In the genomic region with DNA sequence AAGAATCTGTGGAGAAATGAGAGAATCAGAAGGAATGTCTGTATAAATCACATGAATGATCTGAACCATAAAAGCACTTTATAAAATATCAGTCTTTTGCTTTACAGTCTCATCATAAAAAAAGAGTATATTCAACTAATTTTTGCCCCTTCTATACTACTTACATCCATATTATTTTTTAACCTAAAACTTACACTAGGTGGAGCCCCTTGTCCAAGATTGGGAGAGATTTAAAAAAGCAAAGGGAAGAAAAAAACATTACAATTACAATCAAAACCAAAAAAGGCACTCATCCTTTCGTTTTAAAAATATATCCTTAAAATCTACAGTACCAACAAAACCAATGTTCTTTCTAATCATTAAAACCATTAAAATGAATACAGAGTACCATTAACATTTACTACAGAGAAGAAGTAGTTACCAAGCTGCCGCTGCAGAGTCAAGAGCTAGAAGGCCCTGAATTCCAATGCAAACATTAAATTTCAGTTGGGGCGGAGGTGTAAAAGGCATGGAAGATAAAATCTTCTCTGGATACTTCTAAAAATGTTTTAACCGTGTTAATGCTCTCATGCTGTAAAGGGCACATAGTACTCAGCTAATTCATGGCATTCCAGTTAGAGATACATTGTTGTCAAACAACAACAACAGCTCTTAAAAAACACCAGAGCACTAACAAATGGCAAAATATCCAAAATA, we compare ENCODE assay signal across 8 cellular contexts. TPM values are rescaled to one million over a fixed set of nuclear protein-coding genes. Genes with fewer than 3 reads are reported as not detected.
DNase-seq lines count a peak whose midpoint lies in the region; ATAC-seq and TF ChIP-seq lines count a peak whose summit lies in the region.

No MANE protein-coding gene starts in this region.

- H3K27ac Mint-ChIP-seq in T-helper 2 cell treated with Interferon-gamma antibody and Interleukin-4, amounts not matched to agents 5 μg/mL and 100 μg/mL, for 36 hours = no peak overlapping the region

- peaks cover 4% of the 10 kb centered on the region for H3K27me3 Mint-ChIP-seq in T-helper 2 cell treated with Interferon-gamma antibody and Interleukin-4, amounts not matched to agents 5 μg/mL and 100 μg/mL, for 36 hours (ENCODE audit: low read depth)

- ATAC-seq in GM21390 (IDR thresholded peaks at IDR 0.05; ENCODE audit: unreplicated experiment) = no peak

- no peaks in the 10 kb centered on the region for H3K36me3 Mint-ChIP-seq in T-helper 2 cell treated with Interferon-gamma antibody and Interleukin-4, amounts not matched to agents 5 μg/mL and 100 μg/mL, for 36 hours (ENCODE audit: low read depth)

- CTCF ChIA-PET in AG04450 (lab: Charles Lee) (interaction anchor here (0.9 to 1.5 kb wide), 5 partner anchors 17 to 268 kb away, joined by 3 to 7 read pairs (median 4); no protein-coding TSS in a partner anchor), HEK293 (lab: Yijun Ruan, JAX) (interaction anchor here (0.6 to 1.6 kb wide), 10 partner anchors 31 to 922 kb away, joined by 3 to 5 read pairs (median 3); a partner anchor contains a TSS), RWPE1 (lab: Yijun Ruan, JAX) (no interaction called here)

- TF ChIP-seq CTCF in AG04450 (IDR thresholded peaks at IDR 0.05; ENCODE audit: low read depth, low read length) = peak; percentile 62
- TF ChIP-seq CTCF in HEK293 (tag by site-specific recombination; IDR thresholded peaks at IDR 0.05) = peak; percentile 32; the same call in 1 of the 2 replicates
- TF ChIP-seq CTCF in RWPE1 (conservative IDR thresholded peaks at IDR 0.05; ENCODE audit: low read depth) = peak; percentile 35

- H3K4me3 ChIP-seq in AG04450 (ENCODE audit: low read depth, low read length) (no peak overlapping the region), HEK293 (ENCODE audit: low read depth, low read length) (no peak overlapping the region)

- no peak overlapping the region for H3K4me3 Mint-ChIP-seq in T-helper 2 cell treated with Interferon-gamma antibody and Interleukin-4, amounts not matched to agents 5 μg/mL and 100 μg/mL, for 36 hours

- no peaks in the 10 kb centered on the region for H3K9me3 ChIP-seq in AG04450 (ENCODE audit: control insufficient read depth, insufficient read depth, low read length)
- H3K9me3 ChIP-seq in HEK293 (ENCODE audit: control insufficient read depth, insufficient read depth, low read depth, low read length) = no peaks in the 10 kb centered on the region

- H3K27me3 ChIP-seq in AG04450 (ENCODE audit: control insufficient read depth, insufficient read depth, low read length) = no peaks in the 10 kb centered on the region

- no peaks in the 10 kb centered on the region; a peak in 1 of 3 replicates for H3K36me3 ChIP-seq in HEK293 (ENCODE audit: control insufficient read depth in 2 of 2, insufficient read depth in 1 of 2, low read length in 2 of 2)

- H3K4me1 Mint-ChIP-seq in T-helper 2 cell treated with Interferon-gamma antibody and Interleukin-4, amounts not matched to agents 5 μg/mL and 100 μg/mL, for 36 hours (ENCODE audit: low read depth) = no peaks in the 10 kb centered on the region

- POLR2A ChIA-PET in AG04450 (lab: Yijun Ruan, JAX) (no interaction called here), HEK293 (lab: Yijun Ruan, JAX) (interaction anchor here (0.8 to 1.2 kb wide), 3 partner anchors 22 to 294 kb away, joined by 3 to 5 read pairs (median 3); no protein-coding TSS in a partner anchor), RWPE1 (lab: Yijun Ruan, JAX; ENCODE audit: low non-redundant PET) (no interaction called here)

- DNase-seq in AG04450 (ENCODE audit: low read depth, low spot score) = no peak
- DNase-seq in RWPE1 (ENCODE audit: low spot score) = peak; percentile 3
- DNase-seq in iPS-NIHi11 (ENCODE audit: low spot score) = peak; percentile 19
- DNase-seq in D341Med (ENCODE audit: low spot score) = no peak
- no peak for DNase-seq in T-helper 2 cell treated with Interferon-gamma antibody and Interleukin-4, amounts not matched to agents 5 μg/mL and 100 μg/mL, for 36 hours (ENCODE audit: low spot score)
- no peak for DNase-seq in stimulated activated CD4-positive, alpha-beta T cell treated with anti-CD3 and anti-CD28 coated beads, Interleukin-4, amount 100 ng/mL, for 1 hour

- peaks cover 22% of the 10 kb centered on the region for H3K4me1 ChIP-seq in HEK293 (ENCODE audit: control insufficient read depth, insufficient read depth, low read length)

- H3K27ac ChIP-seq in AG04450 (ENCODE audit: low read depth, low read length) (no peak overlapping the region), HEK293 (ENCODE audit: extremely low read depth, low read depth, low read length) (peak overlapping the region; percentile 44), RWPE1 (no peak overlapping the region)

- H3K9me3 Mint-ChIP-seq in T-helper 2 cell treated with Interferon-gamma antibody and Interleukin-4, amounts not matched to agents 5 μg/mL and 100 μg/mL, for 36 hours = no peaks in the 10 kb centered on the region

TF ChIP-seq in HEK293, 187 proteins besides CTCF, POLR2A, EP300 and RAD21 (continues in another document):
- no peak for TF ChIP-seq ZNF292 (tag by site-specific recombination; IDR thresholded peaks at IDR 0.05; ENCODE audit: borderline replicate concordance, low read depth)
- TF ChIP-seq ZNF473 (tag by site-specific recombination; IDR thresholded peaks at IDR 0.05) = no peak
- TF ChIP-seq ZNF561 (tag by site-specific recombination; IDR thresholded peaks at IDR 0.05; ENCODE audit: borderline replicate concordance) = no peak
- no peak for TF ChIP-seq SP3 (tag by site-specific recombination; IDR thresholded peaks at IDR 0.05)
- TF ChIP-seq SCRT2 (tag by site-specific recombination; IDR thresholded peaks at IDR 0.05) = no peak
- TF ChIP-seq, protein P1, sequence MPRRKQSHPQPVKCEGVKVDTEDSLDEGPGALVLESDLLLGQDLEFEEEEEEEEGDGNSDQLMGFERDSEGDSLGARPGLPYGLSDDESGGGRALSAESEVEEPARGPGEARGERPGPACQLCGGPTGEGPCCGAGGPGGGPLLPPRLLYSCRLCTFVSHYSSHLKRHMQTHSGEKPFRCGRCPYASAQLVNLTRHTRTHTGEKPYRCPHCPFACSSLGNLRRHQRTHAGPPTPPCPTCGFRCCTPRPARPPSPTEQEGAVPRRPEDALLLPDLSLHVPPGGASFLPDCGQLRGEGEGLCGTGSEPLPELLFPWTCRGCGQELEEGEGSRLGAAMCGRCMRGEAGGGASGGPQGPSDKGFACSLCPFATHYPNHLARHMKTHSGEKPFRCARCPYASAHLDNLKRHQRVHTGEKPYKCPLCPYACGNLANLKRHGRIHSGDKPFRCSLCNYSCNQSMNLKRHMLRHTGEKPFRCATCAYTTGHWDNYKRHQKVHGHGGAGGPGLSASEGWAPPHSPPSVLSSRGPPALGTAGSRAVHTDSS (tag by site-specific recombination; IDR thresholded peaks at IDR 0.05) = no peak
- TF ChIP-seq ZNF670 (tag by site-specific recombination; IDR thresholded peaks at IDR 0.05; ENCODE audit: low read depth) = no peak
- TF ChIP-seq ZNF585B (tag by site-specific recombination; IDR thresholded peaks at IDR 0.05) = no peak
- no peak for TF ChIP-seq ZNF10 (tag by site-specific recombination; IDR thresholded peaks at IDR 0.05)
- no peak for TF ChIP-seq ZNF140 (tag by site-specific recombination; IDR thresholded peaks at IDR 0.05)
- 0 out of 2 replicates have a peak, but pooled peaks have one; percentile 30 for TF ChIP-seq PRDM1 (tag by site-specific recombination; IDR thresholded peaks at IDR 0.05)
- TF ChIP-seq, protein P2, sequence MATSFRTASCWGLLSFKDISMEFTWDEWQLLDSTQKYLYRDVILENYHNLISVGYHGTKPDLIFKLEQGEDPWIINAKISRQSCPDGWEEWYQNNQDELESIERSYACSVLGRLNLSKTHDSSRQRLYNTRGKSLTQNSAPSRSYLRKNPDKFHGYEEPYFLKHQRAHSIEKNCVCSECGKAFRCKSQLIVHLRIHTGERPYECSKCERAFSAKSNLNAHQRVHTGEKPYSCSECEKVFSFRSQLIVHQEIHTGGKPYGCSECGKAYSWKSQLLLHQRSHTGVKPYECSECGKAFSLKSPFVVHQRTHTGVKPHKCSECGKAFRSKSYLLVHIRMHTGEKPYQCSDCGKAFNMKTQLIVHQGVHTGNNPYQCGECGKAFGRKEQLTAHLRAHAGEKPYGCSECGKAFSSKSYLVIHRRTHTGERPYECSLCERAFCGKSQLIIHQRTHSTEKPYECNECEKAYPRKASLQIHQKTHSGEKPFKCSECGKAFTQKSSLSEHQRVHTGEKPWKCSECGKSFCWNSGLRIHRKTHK (tag by site-specific recombination; IDR thresholded peaks at IDR 0.05) = no peak
- TF ChIP-seq, protein P3, sequence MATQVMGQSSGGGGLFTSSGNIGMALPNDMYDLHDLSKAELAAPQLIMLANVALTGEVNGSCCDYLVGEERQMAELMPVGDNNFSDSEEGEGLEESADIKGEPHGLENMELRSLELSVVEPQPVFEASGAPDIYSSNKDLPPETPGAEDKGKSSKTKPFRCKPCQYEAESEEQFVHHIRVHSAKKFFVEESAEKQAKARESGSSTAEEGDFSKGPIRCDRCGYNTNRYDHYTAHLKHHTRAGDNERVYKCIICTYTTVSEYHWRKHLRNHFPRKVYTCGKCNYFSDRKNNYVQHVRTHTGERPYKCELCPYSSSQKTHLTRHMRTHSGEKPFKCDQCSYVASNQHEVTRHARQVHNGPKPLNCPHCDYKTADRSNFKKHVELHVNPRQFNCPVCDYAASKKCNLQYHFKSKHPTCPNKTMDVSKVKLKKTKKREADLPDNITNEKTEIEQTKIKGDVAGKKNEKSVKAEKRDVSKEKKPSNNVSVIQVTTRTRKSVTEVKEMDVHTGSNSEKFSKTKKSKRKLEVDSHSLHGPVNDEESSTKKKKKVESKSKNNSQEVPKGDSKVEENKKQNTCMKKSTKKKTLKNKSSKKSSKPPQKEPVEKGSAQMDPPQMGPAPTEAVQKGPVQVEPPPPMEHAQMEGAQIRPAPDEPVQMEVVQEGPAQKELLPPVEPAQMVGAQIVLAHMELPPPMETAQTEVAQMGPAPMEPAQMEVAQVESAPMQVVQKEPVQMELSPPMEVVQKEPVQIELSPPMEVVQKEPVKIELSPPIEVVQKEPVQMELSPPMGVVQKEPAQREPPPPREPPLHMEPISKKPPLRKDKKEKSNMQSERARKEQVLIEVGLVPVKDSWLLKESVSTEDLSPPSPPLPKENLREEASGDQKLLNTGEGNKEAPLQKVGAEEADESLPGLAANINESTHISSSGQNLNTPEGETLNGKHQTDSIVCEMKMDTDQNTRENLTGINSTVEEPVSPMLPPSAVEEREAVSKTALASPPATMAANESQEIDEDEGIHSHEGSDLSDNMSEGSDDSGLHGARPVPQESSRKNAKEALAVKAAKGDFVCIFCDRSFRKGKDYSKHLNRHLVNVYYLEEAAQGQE (tag by site-specific recombination; IDR thresholded peaks at IDR 0.05) = no peak

RNA-seq across cellular contexts. Expression of a gene that starts 56.7 kb away (rescaled TPM):
- polyA plus RNA-seq in AG04450 (2011; rRNA removed) = 36.6 and 45.0 TPM in 2 replicates
- 34.8 and 45.6 TPM in 2 replicates for polyA minus RNA-seq in AG04450 (2011; rRNA and poly(A)+ RNA removed)

Comparison
In these comparisons a context has a peak if more than half of its experiments do, and no peak if none do; other contexts are left out.
1. DNase-seq: peak in RWPE1 (single experiment) and iPS-NIHi11 (single experiment); none in AG04450 (single experiment), D341Med (single experiment), T-helper 2 cell treated with Interferon-gamma antibody and Interleukin-4, amounts not matched to agents 5 μg/mL and 100 μg/mL, for 36 hours (single experiment) and stimulated activated CD4-positive, alpha-beta T cell treated with anti-CD3 and anti-CD28 coated beads, Interleukin-4, amount 100 ng/mL, for 1 hour (single experiment).
2. Peak in every context shown above with its lines, with median percentiles within 50 percentile points of each other: CTCF ChIP-seq.